Comparison of ENCODE assay signal across 12 cellular contexts in genomic region chr6:10269814-10270472, GRCh38.
A peak's percentile ranks its signal among the peaks of the same experiment; 100 is the strongest.
DNase-seq lines count a peak whose midpoint lies in the region; ATAC-seq lines count a peak whose summit lies in the region.
"Had no signal": no experiment of that assay in that cellular context is flagged by ENCODE, and none has a peak within 500 bp of the region (broad histone marks: within the 10 kb centered on the region; RNA-seq: fewer than 3 reads in every experiment).

No MANE protein-coding gene starts in this region.

- H2BK120ac ChIP-seq in trophoblast cell (ENCODE audit: insufficient read depth, low read length, poor library complexity) = no peak overlapping the region

- no peak overlapping the region for H2BK5ac ChIP-seq in trophoblast cell (ENCODE audit: low read depth, low read length, poor library complexity)

- H3K23ac ChIP-seq in trophoblast cell (ENCODE audit: low read length) = no peak overlapping the region

- H3K4ac ChIP-seq in trophoblast cell (ENCODE audit: low read depth, low read length) = no peak overlapping the region

- WGBS in trophoblast cell (ENCODE audit: extremely low coverage, insufficient coverage, insufficient read length) = no CpG with 5 or more reads among the region's 6 CpGs

- DNase-seq in AG20443 (ENCODE audit: low spot score) (peak; percentile 32), astrocyte of the hippocampus (ENCODE audit: low read depth, low spot score) (peak; percentile 60), trophoblast cell (no peak), NCI-H69 (lab: John Stamatoyannopoulos, UW) (no peak)
- DNase-seq in effector CD8-positive, alpha-beta T cell (lab: John Stamatoyannopoulos, UW) = no peak
- DNase-seq: activated CD8-positive, alpha-beta memory T cell treated with anti-CD3 and anti-CD28 coated beads for 24 hours; NCI-H2107; stimulated activated CD4-positive, alpha-beta T cell treated with anti-CD3 and anti-CD28 coated beads, Interleukin-4, amount 100 ng/mL, for 1 hour had no signal

- peaks cover 2% of the 10 kb centered on the region for H3K79me1 ChIP-seq in trophoblast cell (ENCODE audit: low read length)

- no peaks in the 10 kb centered on the region for H3K79me2 ChIP-seq in trophoblast cell (ENCODE audit: control insufficient read depth, insufficient read depth, low read length, poor library complexity)
- H3K79me2 ChIP-seq: parathyroid adenoma had no signal

- H4K12ac ChIP-seq in trophoblast cell (ENCODE audit: low read depth, low read length) = no peak overlapping the region

- H2AFZ ChIP-seq in trophoblast cell (ENCODE audit: insufficient read depth, low read length, poor library complexity) = no peak overlapping the region
- H2AFZ ChIP-seq: parathyroid adenoma had no signal

- H3K36me3 ChIP-seq in trophoblast cell (ENCODE audit: control insufficient read depth in 1 of 2, insufficient read depth in 2 of 2, low read length in 2 of 2) = no peaks in the 10 kb centered on the region

- peak; percentile 52 for ATAC-seq in GM19397 (IDR thresholded peaks at IDR 0.05; ENCODE audit: unreplicated experiment)
- peak; percentile 80 for ATAC-seq in HG03378 (IDR thresholded peaks at IDR 0.05; ENCODE audit: unreplicated experiment)
- no peak for ATAC-seq in GM21723 (IDR thresholded peaks at IDR 0.05; ENCODE audit: unreplicated experiment)

- H4K91ac ChIP-seq in trophoblast cell (ENCODE audit: low read depth, low read length) = no peak overlapping the region

- H2BK12ac ChIP-seq in trophoblast cell (ENCODE audit: low read length) = no peak overlapping the region

- H3K9ac ChIP-seq in trophoblast cell (ENCODE audit: low read length) = no peak overlapping the region
- H3K9ac ChIP-seq: parathyroid adenoma had no signal

- no peak overlapping the region for H3K4me3 ChIP-seq in trophoblast cell (ENCODE audit: low read depth, low read length)

- no peak overlapping the region for H4K8ac ChIP-seq in trophoblast cell (ENCODE audit: low read depth, low read length)

- no peaks in the 10 kb centered on the region for H3K4me1 ChIP-seq in trophoblast cell (ENCODE audit: control insufficient read depth in 1 of 2, insufficient read depth in 2 of 2, low read length in 2 of 2)
- H3K4me1 ChIP-seq: parathyroid adenoma had no signal

- H3K9me3 ChIP-seq in trophoblast cell (ENCODE audit: insufficient read depth, low read depth, low read length) = no peaks in the 10 kb centered on the region

- H3K27me3 ChIP-seq in trophoblast cell (ENCODE audit: insufficient read depth, low read length) = no peaks in the 10 kb centered on the region

- H2AK5ac ChIP-seq in trophoblast cell (ENCODE audit: low read length) = no peak overlapping the region

- no peak overlapping the region for H3K14ac ChIP-seq in trophoblast cell (ENCODE audit: low read length)

- no peak overlapping the region for H3K4me2 ChIP-seq in trophoblast cell (ENCODE audit: low read length)

- H3K27ac ChIP-seq in trophoblast cell (ENCODE audit: low read depth, low read length) = no peak overlapping the region
- H3K27ac ChIP-seq: parathyroid adenoma had no signal

- no peak overlapping the region for H3K18ac ChIP-seq in trophoblast cell (ENCODE audit: low read length)

Comparison
In these comparisons a context has a peak if more than half of its experiments do, and no peak if none do; other contexts are left out.
1. DNase-seq: peak in AG20443 (single experiment) and astrocyte of the hippocampus (single experiment); none in effector CD8-positive, alpha-beta T cell (single experiment), trophoblast cell (0 of 2) and NCI-H69 (single experiment).